ENCODE assay signal across 29 cellular contexts in the genomic region with DNA sequence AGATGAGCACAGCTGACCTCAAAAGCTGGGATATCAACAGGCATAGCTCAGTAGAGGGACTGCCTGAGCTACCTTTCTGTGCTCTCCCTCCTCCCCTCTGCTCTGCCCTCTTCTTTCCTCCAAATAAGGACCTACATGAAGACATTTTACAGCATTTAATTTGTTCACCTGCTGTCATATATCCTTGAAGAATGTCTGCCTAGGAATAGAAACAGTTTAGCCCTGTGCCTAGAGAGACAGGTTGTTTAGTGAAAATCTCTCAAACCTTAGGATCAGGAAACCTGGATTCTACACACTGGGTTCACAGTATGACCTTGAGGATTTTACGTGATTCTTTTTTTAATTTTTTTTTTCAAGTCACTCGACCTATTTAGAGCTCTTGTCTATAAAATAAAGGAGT.
"Had no signal": no experiment of that assay in that cellular context is flagged by ENCODE, and none has a peak within 500 bp of the region (broad histone marks: within the 10 kb centered on the region; RNA-seq: fewer than 3 reads in every experiment).

No MANE protein-coding gene starts in this region.

- DNase-seq: activated effector memory CD4-positive, alpha-beta T cell treated with anti-CD3 and anti-CD28 coated beads, Interleukin-2, amount 50 U/mL, for 16 hours; activated effector memory CD4-positive, alpha-beta T cell treated with Interleukin-2 at 50 U/mL for 16 hours; activated gamma-delta T cell; activated gamma-delta T cell treated with Interleukin-2 at 50 U/mL for 16 hours; activated naive CD4-positive, alpha-beta T cell; activated naive CD4-positive, alpha-beta T cell treated with anti-CD3 and anti-CD28 coated beads for 36 hours; activated naive CD4-positive, alpha-beta T cell treated with anti-CD3 and anti-CD28 coated beads, Interleukin-2, amount 10 ng/mL, durations not matched to agents 7 days and 5 days; activated naive CD4-positive, alpha-beta T cell treated with anti-CD3 and anti-CD28 coated beads, Interleukin-2, amount 50 U/mL, for 16 hours; activated naive CD4-positive, alpha-beta T cell treated with Interleukin-2 at 50 U/mL for 16 hours; activated naive CD8-positive, alpha-beta T cell treated with anti-CD3 and anti-CD28 coated beads for 36 hours; activated naive CD8-positive, alpha-beta T cell treated with anti-CD3 and anti-CD28 coated beads, Interleukin-2, amount 10 ng/mL, durations not matched to agents 7 days and 5 days; activated naive CD8-positive, alpha-beta T cell treated with anti-CD3 and anti-CD28 coated beads, Interleukin-2, amount 50 U/mL, for 24 hours; activated T-cell treated with anti-CD3 and anti-CD28 coated beads, Interleukin-2, amount 50 U/mL, for 24 hours; activated T-cell treated with anti-CD3 and anti-CD28 coated beads, Interleukin-2, amount 50 U/mL, for 4 hours; activated T-cell treated with anti-CD3 and anti-CD28 coated beads, Interleukin-2, amount 50 U/mL, for 48 hours; activated T-cell treated with anti-CD3 and anti-CD28 coated beads, Interleukin-2, amount 50 U/mL, for 72 hours; adrenal gland; amniotic stem cell; amygdala; anterior cingulate cortex; aorta; body of pancreas; brain microvascular endothelial cell; caudate nucleus; central memory CD4-positive, alpha-beta T cell; cerebellar nuclear complex had no signal

- H3K9me3 ChIP-seq: adrenal gland, ascending aorta, body of pancreas, breast epithelium had no signal

- H3K36me3 ChIP-seq: adrenal gland, ascending aorta, brain microvascular endothelial cell, breast epithelium, cardiac muscle cell had no signal

- H3K27ac ChIP-seq: adrenal gland, ascending aorta, body of pancreas, brain microvascular endothelial cell, breast epithelium, cardiac muscle cell had no signal

- H3K27me3 ChIP-seq: adrenal gland, ascending aorta, body of pancreas, brain microvascular endothelial cell, breast epithelium, cardiac muscle cell had no signal

- H3K4me3 ChIP-seq: adrenal gland, ascending aorta, body of pancreas, breast epithelium, cardiac muscle cell had no signal

- H3K4me1 ChIP-seq: adrenal gland, ascending aorta, body of pancreas, breast epithelium had no signal
